In genomic region chr6:128239898-128240509, GRCh38 we compare ENCODE assay signal across 9 cellular contexts.
DNase-seq lines count a peak whose midpoint lies in the region; ATAC-seq and TF ChIP-seq lines count a peak whose summit lies in the region.
"Had no signal": no experiment of that assay in that cellular context is flagged by ENCODE, and none has a peak within 500 bp of the region (broad histone marks: within the 10 kb centered on the region; RNA-seq: fewer than 3 reads in every experiment).

No MANE protein-coding gene starts in this region.

- peak overlapping the region; percentile 83 for H3K27ac Mint-ChIP-seq in stimulated activated memory B cell treated with anti-CD40 and anti-IgM and Interleukin-4, amounts not matched to agents 10 μg/mL and 1 μg/mL and 100 μg/mL, for 72 hours

- H3K4me1 Mint-ChIP-seq in stimulated activated memory B cell treated with anti-CD40 and anti-IgM and Interleukin-4, amounts not matched to agents 10 μg/mL and 1 μg/mL and 100 μg/mL, for 72 hours: peaks cover 10% of the 10 kb centered on the region

- no peak overlapping the region for H3K27ac ChIP-seq in tibial artery

- DNase-seq in NOMO-1 treated with DMSO at 0.1 percent for 48 hours (lab: John Stamatoyannopoulos, UW; ENCODE audit: unreplicated experiment): peak; percentile 16
- DNase-seq in NOMO-1 treated with dmso at 0.1 percent for 144 hours (lab: John Stamatoyannopoulos, UW; ENCODE audit: unreplicated experiment): no peak
- peak; percentile 25 for DNase-seq in KG1 (lab: John Stamatoyannopoulos, UW)
- no peak for DNase-seq in D341Med (ENCODE audit: low spot score)
- DNase-seq in tibial artery: no peak
- DNase-seq in NCI-H1417 treated with DMSO at 0.1 percent for 48 hours (lab: John Stamatoyannopoulos, UW): no peak
- DNase-seq: right cardiac atrium had no signal

- no peaks in the 10 kb centered on the region for H3K27me3 ChIP-seq in tibial artery

- H3K27me3 Mint-ChIP-seq in stimulated activated memory B cell treated with anti-CD40 and anti-IgM and Interleukin-4, amounts not matched to agents 10 μg/mL and 1 μg/mL and 100 μg/mL, for 72 hours: no peaks in the 10 kb centered on the region

- H3K9me3 ChIP-seq in tibial artery: no peaks in the 10 kb centered on the region

- no peak overlapping the region for H3K4me3 ChIP-seq in tibial artery

- TF ChIP-seq CTCF in tibial artery (IDR thresholded peaks at IDR 0.05): no peak

- no peaks in the 10 kb centered on the region for H3K9me3 Mint-ChIP-seq in stimulated activated memory B cell treated with anti-CD40 and anti-IgM and Interleukin-4, amounts not matched to agents 10 μg/mL and 1 μg/mL and 100 μg/mL, for 72 hours

- H3K4me1 ChIP-seq in tibial artery: peaks cover 0 to 26% (median 8%) of the 10 kb centered on the region in 4 donors

- H3K36me3 Mint-ChIP-seq in stimulated activated memory B cell treated with anti-CD40 and anti-IgM and Interleukin-4, amounts not matched to agents 10 μg/mL and 1 μg/mL and 100 μg/mL, for 72 hours: no peaks in the 10 kb centered on the region

- H3K36me3 ChIP-seq in tibial artery: no peaks in the 10 kb centered on the region

- H3K4me3 Mint-ChIP-seq in stimulated activated memory B cell treated with anti-CD40 and anti-IgM and Interleukin-4, amounts not matched to agents 10 μg/mL and 1 μg/mL and 100 μg/mL, for 72 hours: peak overlapping the region; percentile 62

- intact Hi-C loops in tibial artery (cut with DNase I; ENCODE audit: low total_unique reads): no loop called here

- peak; percentile 59 for ATAC-seq in HG02642 (IDR thresholded peaks at IDR 0.05; ENCODE audit: poor library complexity, unreplicated experiment)
- ATAC-seq in stimulated activated memory B cell treated with anti-CD40 and anti-IgM and Interleukin-4, amounts not matched to agents 10 μg/mL and 1 μg/mL and 100 μg/mL, for 72 hours: peak; percentile 49
- ATAC-seq: right cardiac atrium had no signal

Comparison
In these comparisons a context has a peak if more than half of its experiments do, and no peak if none do; other contexts are left out.
1. DNase-seq: peak in NOMO-1 treated with DMSO at 0.1 percent for 48 hours (single experiment) and KG1 (single experiment); none in NOMO-1 treated with dmso at 0.1 percent for 144 hours (single experiment), D341Med (single experiment), tibial artery (0 of 2) and NCI-H1417 treated with DMSO at 0.1 percent for 48 hours (single experiment).